ENCODE assay signal across 8 cellular contexts in the genomic region with DNA sequence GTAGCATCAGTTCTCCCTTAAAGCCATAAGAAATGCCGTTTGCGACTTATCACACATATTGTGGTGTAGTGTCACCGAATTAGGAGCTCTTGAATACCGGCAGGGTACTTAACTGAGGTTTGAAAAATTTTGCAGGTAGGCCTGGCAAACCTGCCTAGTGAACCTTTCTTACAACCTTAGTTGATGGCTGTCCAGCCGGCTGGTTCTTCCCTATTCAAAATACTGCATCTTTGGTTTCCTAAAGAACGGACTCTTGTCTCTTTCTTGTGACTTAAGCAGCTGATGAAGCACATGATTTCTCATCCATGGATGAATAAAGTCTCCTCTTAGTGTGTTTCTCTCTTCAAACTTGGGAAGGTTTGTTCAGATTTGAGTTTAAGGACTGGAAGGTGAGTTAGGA. TPM values are rescaled to one million over a fixed set of nuclear protein-coding genes. Genes with fewer than 3 reads are reported as not detected.
A peak's percentile ranks its signal among the peaks of the same experiment; 100 is the strongest.
DNase-seq lines count a peak whose midpoint lies in the region; ATAC-seq and TF ChIP-seq lines count a peak whose summit lies in the region.

No MANE protein-coding gene starts in this region.

- H3K4me3 ChIP-seq in ACC112 (ENCODE audit: low read depth, low read length) (peak overlapping the region; percentile 84), muscle layer of duodenum (ENCODE audit: low read depth in 1 of 2, low read length in 2 of 2) (peak overlapping the region; percentile 90 to 96)

- peak overlapping the region; percentile 85 for H3K4me3 Mint-ChIP-seq in chondrocyte (ENCODE audit: unreplicated experiment)

- no peaks in the 10 kb centered on the region for H3K9me3 Mint-ChIP-seq in chondrocyte (ENCODE audit: low read depth)

- ATAC-seq in GM19395 (IDR thresholded peaks at IDR 0.05; ENCODE audit: unreplicated experiment): no peak

- peaks cover 58% of the 10 kb centered on the region for H3K4me1 Mint-ChIP-seq in chondrocyte (ENCODE audit: low read depth)

- no peak overlapping the region for H2AFZ ChIP-seq in ACC112 (ENCODE audit: low read length, unreplicated experiment)

- H3K27me3 Mint-ChIP-seq in chondrocyte (ENCODE audit: low read depth): no peaks in the 10 kb centered on the region

- H3K27me3 ChIP-seq in ACC112 (ENCODE audit: insufficient read depth, low read length): no peaks in the 10 kb centered on the region
- no peaks in the 10 kb centered on the region for H3K27me3 ChIP-seq in muscle layer of duodenum (ENCODE audit: low read depth, low read length)

- peaks cover 2% of the 10 kb centered on the region for H3K36me3 Mint-ChIP-seq in chondrocyte (ENCODE audit: low read depth)

- H3K27ac Mint-ChIP-seq in chondrocyte (ENCODE audit: unreplicated experiment): peak overlapping the region; percentile 98

- peak overlapping the region; percentile 90 for H3K27ac ChIP-seq in ACC112 (ENCODE audit: low read depth, low read length)
- H3K27ac ChIP-seq in KOPT-K1 (ENCODE audit: low read depth, low read length, poor library complexity, severe bottlenecking): peak overlapping the region; percentile 78
- H3K27ac ChIP-seq in muscle layer of duodenum (ENCODE audit: low read length): peak overlapping the region; percentile 78

- peaks cover 69% of the 10 kb centered on the region for H3K79me2 ChIP-seq in ACC112 (ENCODE audit: control insufficient read depth, insufficient read depth, low read length, unreplicated experiment)

- H3K4me1 ChIP-seq in ACC112 (ENCODE audit: control insufficient read depth, insufficient read depth, low read length, unreplicated experiment): peaks cover 15% of the 10 kb centered on the region
- peaks cover 24 to 54% of the 10 kb centered on the region in 2 donors for H3K4me1 ChIP-seq in muscle layer of duodenum (ENCODE audit: control insufficient read depth in 1 of 2, insufficient read depth in 2 of 2, low read length in 2 of 2)

- TF ChIP-seq CTCF in chondrocyte (IDR thresholded peaks at IDR 0.05): no peak

- no peak for DNase-seq in chondrocyte (ENCODE audit: low spot score)
- no peak for DNase-seq in NCI-H524 (lab: John Stamatoyannopoulos, UW)
- no peak for DNase-seq in DMS 273 (lab: John Stamatoyannopoulos, UW; ENCODE audit: unreplicated experiment)
- DNase-seq in KG1 (lab: John Stamatoyannopoulos, UW): no peak

- H3K36me3 ChIP-seq in ACC112 (ENCODE audit: insufficient read depth, low read length) (0 out of 2 replicates have a peak, but pooled peaks cover 9% of the 10 kb centered on the region), KOPT-K1 (ENCODE audit: insufficient read depth, low read length) (peaks cover 4% of the 10 kb centered on the region; the same call in 1 of the 2 replicates), muscle layer of duodenum (ENCODE audit: control insufficient read depth in 1 of 2, insufficient read depth in 2 of 2, low read length in 2 of 2) (peaks cover 0 to 16% of the 10 kb centered on the region in 2 donors)

- H3K9me3 ChIP-seq in KOPT-K1 (ENCODE audit: insufficient read depth, low read length, poor library complexity, severe bottlenecking) (no peaks in the 10 kb centered on the region), muscle layer of duodenum (ENCODE audit: control insufficient read depth in 1 of 2, low read length in 2 of 2) (no peaks in the 10 kb centered on the region)

RNA-seq across cellular contexts. Expression of a gene that starts 1.5 kb away (rescaled TPM):
- 204 to 231 TPM (median 216 TPM) in 3 replicates for total RNA-seq in chondrocyte
